24 cellular contexts compared by ENCODE assay signal in the genomic region with DNA sequence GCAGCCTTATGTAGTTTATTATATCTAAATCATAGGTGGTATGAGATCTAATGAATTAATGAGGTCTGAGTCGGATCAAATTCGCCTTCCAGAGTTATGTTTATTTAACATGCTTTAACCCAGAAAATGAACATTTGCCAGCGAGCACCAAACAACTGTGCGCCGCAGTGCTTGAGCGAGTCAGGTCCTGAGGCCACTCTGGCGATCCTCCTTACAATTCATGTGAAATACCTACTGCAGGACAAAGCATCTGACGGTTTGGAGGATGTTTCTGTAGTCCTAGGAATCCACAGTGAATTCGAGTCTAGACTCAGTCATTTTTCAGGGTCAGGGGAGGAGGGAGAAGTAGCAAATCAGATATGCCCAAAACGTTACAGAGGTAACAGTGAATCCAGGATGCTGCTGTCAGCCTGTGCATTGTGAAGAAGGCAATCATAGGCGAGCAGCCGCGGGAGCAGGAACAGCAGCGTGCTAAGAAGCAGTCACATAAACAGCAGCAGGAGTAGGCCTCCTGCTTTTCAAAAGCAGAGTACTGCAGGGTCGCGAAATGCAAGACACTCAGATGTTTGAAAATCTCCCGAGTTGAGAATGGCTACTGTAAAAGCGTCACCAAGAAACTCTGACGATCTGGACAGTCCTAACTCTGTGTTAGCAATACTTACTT.
DNase-seq lines count a peak whose midpoint lies in the region; ATAC-seq and TF ChIP-seq lines count a peak whose summit lies in the region.
"Had no signal": no experiment of that assay in that cellular context is flagged by ENCODE, and none has a peak within 500 bp of the region (broad histone marks: within the 10 kb centered on the region; RNA-seq: fewer than 3 reads in every experiment).

No MANE protein-coding gene starts in this region.

- no peaks in the 10 kb centered on the region for H3K36me3 ChIP-seq in heart right ventricle
- H3K36me3 ChIP-seq: breast epithelium, uterus had no signal

- ATAC-seq in heart right ventricle, result peak in 4 of 8 donors; percentile 35 to 52 (median 45)
- ATAC-seq in left cardiac atrium, result no peak
- no peak for ATAC-seq in HG02870 (IDR thresholded peaks at IDR 0.05; ENCODE audit: unreplicated experiment)
- ATAC-seq: activated CD8-positive, alpha-beta memory T cell treated with anti-CD3 and anti-CD28 coated beads, Interleukin-2, amount 10 ng/mL, durations not matched to agents 7 days and 5 days; activated T-helper 17 cell treated with anti-CD3 and anti-CD28 coated beads, Interleukin-2, amount 50 U/mL, for 72 hours; HCT116 had no signal

- H3K4me1 ChIP-seq in heart right ventricle, result peaks cover 0 to 10% (median 0%) of the 10 kb centered on the region in 9 donors
- H3K4me1 ChIP-seq: breast epithelium, uterus had no signal

- no peak for TF ChIP-seq CTCF in heart right ventricle (IDR thresholded peaks at IDR 0.05)

- H3K27ac ChIP-seq in heart right ventricle, result peak overlapping the region in 2 of 10 donors; percentile 19 to 26
- peak overlapping the region; percentile 12 for H3K27ac ChIP-seq in temporal lobe (ENCODE audit: low read depth, low read length)
- H3K27ac ChIP-seq: breast epithelium, uterus had no signal

- intact Hi-C loops in heart right ventricle (cut with DNase I) (no loop called here), left cardiac atrium (cut with DNase I) (no loop called here)

- peak overlapping the region in 6 of 10 donors; percentile 1 to 35 (median 31) for H3K4me3 ChIP-seq in heart right ventricle
- H3K4me3 ChIP-seq: breast epithelium, smooth muscle cell, uterus had no signal

- 52 to 53% methylated on average over 19 of the region's 19 CpGs for WGBS in heart right ventricle, 2 donors

- no peaks in the 10 kb centered on the region for H3K27me3 ChIP-seq in heart right ventricle
- H3K27me3 ChIP-seq: breast epithelium, uterus had no signal

- H3K9me3 ChIP-seq in heart right ventricle, result no peaks in the 10 kb centered on the region
- H3K9me3 ChIP-seq: breast epithelium, uterus had no signal

- DNase-seq in heart right ventricle (no peak), left cardiac atrium (no peak), cerebellar cortex (ENCODE audit: low spot score) (peak; percentile 35), left kidney (ENCODE audit: low read depth, low spot score) (peak; percentile 46), DMS153 treated with DMSO at 0.1 percent for 48 hours (lab: John Stamatoyannopoulos, UW; ENCODE audit: unreplicated experiment) (no peak), dedifferentiated amniotic fluid mesenchymal stem cell (ENCODE audit: extremely low spot score) (no peak)
- DNase-seq: activated CD8-positive, alpha-beta memory T cell treated with anti-CD3 and anti-CD28 coated beads, Interleukin-2, amount 10 ng/mL, durations not matched to agents 7 days and 5 days; activated naive CD8-positive, alpha-beta T cell treated with anti-CD3 and anti-CD28 coated beads, Interleukin-2, amount 10 ng/mL, durations not matched to agents 7 days and 5 days; DMS153; effector CD8-positive, alpha-beta T cell; glutamatergic neuron; mammary epithelial cell; MM.1S; naive B cell; NCI-H187 treated with DMSO at 0.1 percent for 48 hours; stimulated activated CD4-positive, alpha-beta T cell treated with anti-CD3 and anti-CD28 coated beads, Interleukin-4, amount 100 ng/mL, for 1 hour; T1000; uterus had no signal

Comparison
In these comparisons a context has a peak if more than half of its experiments do, and no peak if none do; other contexts are left out.
1. DNase-seq: peak in cerebellar cortex (single experiment) and left kidney (single experiment); none in heart right ventricle (0 of 2), left cardiac atrium (single experiment), DMS153 treated with DMSO at 0.1 percent for 48 hours (single experiment) and dedifferentiated amniotic fluid mesenchymal stem cell (single experiment).